ENCODE assay signal across 8 cellular contexts in genomic region chr6:33391278-33392167, GRCh38. TPM values are rescaled to one million over a fixed set of nuclear protein-coding genes. Genes with fewer than 3 reads are reported as not detected.
DNase-seq lines count a peak whose midpoint lies in the region; ATAC-seq and TF ChIP-seq lines count a peak whose summit lies in the region.

A gene with protein sequence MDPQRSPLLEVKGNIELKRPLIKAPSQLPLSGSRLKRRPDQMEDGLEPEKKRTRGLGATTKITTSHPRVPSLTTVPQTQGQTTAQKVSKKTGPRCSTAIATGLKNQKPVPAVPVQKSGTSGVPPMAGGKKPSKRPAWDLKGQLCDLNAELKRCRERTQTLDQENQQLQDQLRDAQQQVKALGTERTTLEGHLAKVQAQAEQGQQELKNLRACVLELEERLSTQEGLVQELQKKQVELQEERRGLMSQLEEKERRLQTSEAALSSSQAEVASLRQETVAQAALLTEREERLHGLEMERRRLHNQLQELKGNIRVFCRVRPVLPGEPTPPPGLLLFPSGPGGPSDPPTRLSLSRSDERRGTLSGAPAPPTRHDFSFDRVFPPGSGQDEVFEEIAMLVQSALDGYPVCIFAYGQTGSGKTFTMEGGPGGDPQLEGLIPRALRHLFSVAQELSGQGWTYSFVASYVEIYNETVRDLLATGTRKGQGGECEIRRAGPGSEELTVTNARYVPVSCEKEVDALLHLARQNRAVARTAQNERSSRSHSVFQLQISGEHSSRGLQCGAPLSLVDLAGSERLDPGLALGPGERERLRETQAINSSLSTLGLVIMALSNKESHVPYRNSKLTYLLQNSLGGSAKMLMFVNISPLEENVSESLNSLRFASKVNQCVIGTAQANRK (plus strand): TSS chr6:33391823. CDS start chr6:33391986, 163 bp downstream.

- H3K4me2 ChIP-seq in parathyroid adenoma (ENCODE audit: low read length): peak within 1 kb of the TSS; percentile 79

- peaks cover 12% of the 10 kb centered on the region for H3K4me1 ChIP-seq in parathyroid adenoma

- H3K9me3 Mint-ChIP-seq in activated naive CD8-positive, alpha-beta T cell treated with anti-CD3 and anti-CD28 coated beads, Interleukin-2, amount 50 U/mL, for 24 hours: no peaks in the 10 kb centered on the region
- no peaks in the 10 kb centered on the region for H3K9me3 Mint-ChIP-seq in type B pancreatic cell

- no peaks in the 10 kb centered on the region for H3K79me2 ChIP-seq in parathyroid adenoma

- peak within 1 kb of the TSS; percentile 96 for H2AFZ ChIP-seq in parathyroid adenoma

- peak within 1 kb of the TSS; percentile 94 for H3K4me3 Mint-ChIP-seq in activated naive CD8-positive, alpha-beta T cell treated with anti-CD3 and anti-CD28 coated beads, Interleukin-2, amount 50 U/mL, for 24 hours
- peak within 1 kb of the TSS; percentile 91 for H3K4me3 Mint-ChIP-seq in type B pancreatic cell

- TF ChIP-seq CTCF in GM12865 (IDR thresholded peaks at IDR 0.05; ENCODE audit: insufficient read depth, low read depth, low read length, missing control alignments): peak; percentile 99
- peak; percentile 96 for TF ChIP-seq CTCF in parathyroid adenoma (IDR thresholded peaks at IDR 0.05)
- peak; percentile 99 for TF ChIP-seq CTCF in type B pancreatic cell (conservative IDR thresholded peaks at IDR 0.05)

- no peaks in the 10 kb centered on the region for H3K36me3 ChIP-seq in parathyroid adenoma (ENCODE audit: control insufficient read depth, insufficient read depth, low read length)

- intact Hi-C loops in Right ventricle myocardium superior (cut with DNase I): loop anchor here (2.0 kb wide), 1 partner anchor 35 kb away; no protein-coding TSS in a partner anchor

- H3K36me3 Mint-ChIP-seq in activated naive CD8-positive, alpha-beta T cell treated with anti-CD3 and anti-CD28 coated beads, Interleukin-2, amount 50 U/mL, for 24 hours (ENCODE audit: low read depth): peaks cover 30% of the 10 kb centered on the region
- peaks cover 10% of the 10 kb centered on the region for H3K36me3 Mint-ChIP-seq in type B pancreatic cell

- H3K27me3 ChIP-seq in parathyroid adenoma (ENCODE audit: control insufficient read depth, insufficient read depth, low read length): no peaks in the 10 kb centered on the region

- peak; percentile 85 for ATAC-seq in HG02678 (IDR thresholded peaks at IDR 0.05; ENCODE audit: unreplicated experiment)
- ATAC-seq in activated naive CD8-positive, alpha-beta T cell treated with anti-CD3 and anti-CD28 coated beads, Interleukin-2, amount 50 U/mL, for 24 hours: peak; percentile 93
- peak; percentile 98 for ATAC-seq in Right ventricle myocardium superior (ENCODE audit: poor library complexity)

- H3K27ac ChIP-seq in parathyroid adenoma: peak within 1 kb of the TSS; percentile 94

- H3K4me3 ChIP-seq in GM12865 (ENCODE audit: low read depth, low read length): peak within 1 kb of the TSS; percentile 78
- peak within 1 kb of the TSS; percentile 52 for H3K4me3 ChIP-seq in parathyroid adenoma (ENCODE audit: low read depth, low read length)

- H3K27me3 Mint-ChIP-seq in activated naive CD8-positive, alpha-beta T cell treated with anti-CD3 and anti-CD28 coated beads, Interleukin-2, amount 50 U/mL, for 24 hours: no peaks in the 10 kb centered on the region
- H3K27me3 Mint-ChIP-seq in type B pancreatic cell: no peaks in the 10 kb centered on the region

- no peak within 1 kb of the TSS for H3K9ac ChIP-seq in parathyroid adenoma

- DNase-seq in GM12865 (ENCODE audit: low read depth): peak; percentile 100
- DNase-seq in NCI-H128 (lab: John Stamatoyannopoulos, UW; ENCODE audit: unreplicated experiment): peak; percentile 100
- DNase-seq in SW 1271 (lab: John Stamatoyannopoulos, UW): peak; percentile 99 to 100
- peak; percentile 99 for DNase-seq in activated naive CD8-positive, alpha-beta T cell treated with anti-CD3 and anti-CD28 coated beads, Interleukin-2, amount 50 U/mL, for 24 hours
- DNase-seq in Right ventricle myocardium superior: peak; percentile 99
- DNase-seq in type B pancreatic cell (ENCODE audit: extremely low spot score, unreplicated experiment): peak; percentile 100

- peaks cover 41% of the 10 kb centered on the region for H3K4me1 Mint-ChIP-seq in activated naive CD8-positive, alpha-beta T cell treated with anti-CD3 and anti-CD28 coated beads, Interleukin-2, amount 50 U/mL, for 24 hours
- peaks cover 34% of the 10 kb centered on the region for H3K4me1 Mint-ChIP-seq in type B pancreatic cell (ENCODE audit: unreplicated experiment)

- H3K27ac Mint-ChIP-seq in activated naive CD8-positive, alpha-beta T cell treated with anti-CD3 and anti-CD28 coated beads, Interleukin-2, amount 50 U/mL, for 24 hours: peak within 1 kb of the TSS; percentile 95
- H3K27ac Mint-ChIP-seq in type B pancreatic cell: peak within 1 kb of the TSS; percentile 97

- no peaks in the 10 kb centered on the region for H3K9me3 ChIP-seq in parathyroid adenoma (ENCODE audit: control insufficient read depth, low read length)

RNA-seq across cellular contexts. Expression of the gene that starts here (rescaled TPM):
- total RNA-seq in Right ventricle myocardium superior: 0.97 TPM
- 28.0 and 67.7 TPM in 2 replicates for total RNA-seq in type B pancreatic cell (ENCODE audit: low replicate concordance)

Comparison
In these comparisons a context has a peak if more than half of its experiments do, and no peak if none do; other contexts are left out.
1. Peak in every context shown above with its lines: DNase-seq, ATAC-seq, H3K4me3 ChIP-seq and H3K27ac ChIP-seq.
2. RNA of the gene that starts here (total RNA-seq): 28.0 to 67.7 TPM in type B pancreatic cell; 0.97 TPM in Right ventricle myocardium superior (single experiment); every median in the first group is over 10 times any median in the second.
3. Peak in DNase-seq and ATAC-seq in Right ventricle myocardium superior; RNA of the gene not detected or under 1 TPM.